7 cellular contexts compared by ENCODE assay signal in genomic region chr2:232313645-232314044, GRCh38.
DNase-seq lines count a peak whose midpoint lies in the region; ATAC-seq, FAIRE-seq and TF ChIP-seq lines count a peak whose summit lies in the region.
"Not testable (repeated sequence)": the region's sequence is repeated elsewhere in the genome, so short reads cannot be mapped to it uniquely, and the experiment has no call there.

No MANE protein-coding gene starts in this region.

- in situ Hi-C loops in HepG2 (cut with HindIII; ENCODE audit: extremely low pct_ligation_motif_present, low pct_unique_long_range_greater_than_20kb): not testable (repeated sequence)

- not testable (repeated sequence) for H3K9me3 ChIP-seq in CD8-positive, alpha-beta T cell (ENCODE audit: low read length); T-helper 17 cell (ENCODE audit: control insufficient read depth, low read length, poor library complexity, severe bottlenecking); sigmoid colon
- peaks cover 18% of the 10 kb centered on the region for H3K9me3 ChIP-seq in HepG2 (ENCODE audit: low read length)

- CTCF ChIA-PET in CD8-positive, alpha-beta T cell (lab: Charles Lee): interaction anchor here (0.9 to 11.6 kb wide), 3 partner anchors 11 to 389 kb away, joined by 5 to 104 read pairs (median 31); no protein-coding TSS in a partner anchor
- CTCF ChIA-PET in activated CD4-positive, alpha-beta memory T cell treated with anti-CD3 and anti-CD28 coated beads, Interleukin-2, amount 10 ng/mL, durations not matched to agents 7 days and 5 days (lab: Charles Lee); HepG2 (lab: Yijun Ruan, JAX; ENCODE audit: low intra/inter-chr PET ratio, low total read pairs): not testable (repeated sequence)

- H3K27ac Mint-ChIP-seq in CD8-positive, alpha-beta T cell: peak overlapping the region; percentile 77
- peak overlapping the region; percentile 53 for H3K27ac Mint-ChIP-seq in T-helper 17 cell
- H3K27ac Mint-ChIP-seq in activated CD4-positive, alpha-beta memory T cell treated with anti-CD3 and anti-CD28 coated beads, Interleukin-2, amount 10 ng/mL, durations not matched to agents 7 days and 5 days: peak overlapping the region; percentile 69
- H3K27ac Mint-ChIP-seq in activated T-helper 2 cell treated with anti-CD3 and anti-CD28 coated beads, Interferon-gamma antibody, Interleukin-2, Interleukin-4, amounts not matched to agents 10 μg/mL and 5 μg/mL and 100 μg/mL, durations not matched to agents 14 hours and 24 hours and 36 hours: peak overlapping the region; percentile 38
- H3K27ac Mint-ChIP-seq in activated naive CD8-positive, alpha-beta T cell treated with anti-CD3 and anti-CD28 coated beads, Interleukin-2, amount 10 ng/mL, durations not matched to agents 7 days and 5 days: peak overlapping the region; percentile 81

- H3K4me1 ChIP-seq in CD8-positive, alpha-beta T cell (ENCODE audit: insufficient read depth, low read length): peaks cover 99% of the 10 kb centered on the region
- not testable (repeated sequence) for H3K4me1 ChIP-seq in HepG2 (ENCODE audit: insufficient read depth, low read length); sigmoid colon

- peaks cover 95% of the 10 kb centered on the region for H3K4me1 Mint-ChIP-seq in CD8-positive, alpha-beta T cell (ENCODE audit: low read depth)
- H3K4me1 Mint-ChIP-seq in T-helper 17 cell: peaks cover 52% of the 10 kb centered on the region
- peaks cover 79% of the 10 kb centered on the region for H3K4me1 Mint-ChIP-seq in activated CD4-positive, alpha-beta memory T cell treated with anti-CD3 and anti-CD28 coated beads, Interleukin-2, amount 10 ng/mL, durations not matched to agents 7 days and 5 days
- H3K4me1 Mint-ChIP-seq in activated T-helper 2 cell treated with anti-CD3 and anti-CD28 coated beads, Interferon-gamma antibody, Interleukin-2, Interleukin-4, amounts not matched to agents 10 μg/mL and 5 μg/mL and 100 μg/mL, durations not matched to agents 14 hours and 24 hours and 36 hours (ENCODE audit: low read depth): peaks cover 66% of the 10 kb centered on the region
- peaks cover 80% of the 10 kb centered on the region for H3K4me1 Mint-ChIP-seq in activated naive CD8-positive, alpha-beta T cell treated with anti-CD3 and anti-CD28 coated beads, Interleukin-2, amount 10 ng/mL, durations not matched to agents 7 days and 5 days

- H2AFZ ChIP-seq in HepG2 (ENCODE audit: low read length): not testable (repeated sequence)

- not testable (repeated sequence) for H3K36me3 ChIP-seq in CD8-positive, alpha-beta T cell (ENCODE audit: insufficient read depth, low read length); HepG2 (replicated peaks in 1 of 2; ENCODE audit: control insufficient read depth in 1 of 2, insufficient read depth in 2 of 2, low read length in 2 of 2); sigmoid colon

- H3K36me3 Mint-ChIP-seq in CD8-positive, alpha-beta T cell; T-helper 17 cell (ENCODE audit: low read depth): not testable (repeated sequence)
- H3K36me3 Mint-ChIP-seq in activated CD4-positive, alpha-beta memory T cell treated with anti-CD3 and anti-CD28 coated beads, Interleukin-2, amount 10 ng/mL, durations not matched to agents 7 days and 5 days (ENCODE audit: low read depth): peaks cover 28% of the 10 kb centered on the region
- H3K36me3 Mint-ChIP-seq in activated T-helper 2 cell treated with anti-CD3 and anti-CD28 coated beads, Interferon-gamma antibody, Interleukin-2, Interleukin-4, amounts not matched to agents 10 μg/mL and 5 μg/mL and 100 μg/mL, durations not matched to agents 14 hours and 24 hours and 36 hours (ENCODE audit: low read depth): peaks cover 29% of the 10 kb centered on the region
- peaks cover 33% of the 10 kb centered on the region for H3K36me3 Mint-ChIP-seq in activated naive CD8-positive, alpha-beta T cell treated with anti-CD3 and anti-CD28 coated beads, Interleukin-2, amount 10 ng/mL, durations not matched to agents 7 days and 5 days

- TF ChIP-seq CTCF in CD8-positive, alpha-beta T cell (IDR thresholded peaks at IDR 0.05); HepG2 (CRISPR knock-in tag; IDR thresholded peaks at IDR 0.05); sigmoid colon (IDR thresholded peaks at IDR 0.05): not testable (repeated sequence)

- BruUV-seq in HepG2 (replicated peaks; lab: Mats Ljungman, UMichigan): not testable (repeated sequence)

- TF ChIP-seq POLR2A in HepG2 (IDR thresholded peaks at IDR 0.05; ENCODE audit: insufficient read depth in 1 of 2, low read depth in 2 of 2, low read length in 2 of 2); sigmoid colon (IDR thresholded peaks at IDR 0.05): not testable (repeated sequence)

- not testable (repeated sequence) for FAIRE-seq in HepG2 (lab: Jason Lieb, UNC)

- H3K27ac ChIP-seq in CD8-positive, alpha-beta T cell (ENCODE audit: low read depth, low read length); HepG2 (ENCODE audit: extremely low read length, insufficient read depth, low read length); sigmoid colon: not testable (repeated sequence)

- peak overlapping the region; percentile 26 for H3K4me3 Mint-ChIP-seq in CD8-positive, alpha-beta T cell
- peak overlapping the region; percentile 15 for H3K4me3 Mint-ChIP-seq in T-helper 17 cell
- H3K4me3 Mint-ChIP-seq in activated CD4-positive, alpha-beta memory T cell treated with anti-CD3 and anti-CD28 coated beads, Interleukin-2, amount 10 ng/mL, durations not matched to agents 7 days and 5 days; activated T-helper 2 cell treated with anti-CD3 and anti-CD28 coated beads, Interferon-gamma antibody, Interleukin-2, Interleukin-4, amounts not matched to agents 10 μg/mL and 5 μg/mL and 100 μg/mL, durations not matched to agents 14 hours and 24 hours and 36 hours (ENCODE audit: low read depth); activated naive CD8-positive, alpha-beta T cell treated with anti-CD3 and anti-CD28 coated beads, Interleukin-2, amount 10 ng/mL, durations not matched to agents 7 days and 5 days: not testable (repeated sequence)

- TF ChIP-seq RAD21 in HepG2 (CRISPR knock-in tag; IDR thresholded peaks at IDR 0.05): not testable (repeated sequence)

- intact Hi-C loops in CD8-positive, alpha-beta T cell (cut with DNase I, micrococcal nuclease): loop anchor here (2.0 to 10.0 kb wide), 2 partner anchors 13 to 709 kb away; no protein-coding TSS in a partner anchor
- intact Hi-C loops in activated T-helper 2 cell treated with anti-CD3 and anti-CD28 coated beads, Interferon-gamma antibody, Interleukin-2, Interleukin-4, amounts not matched to agents 10 μg/mL and 5 μg/mL and 100 μg/mL, durations not matched to agents 14 hours and 24 hours and 36 hours (cut with micrococcal nuclease); HepG2 (cut with micrococcal nuclease; ENCODE audit: unreplicated experiment); sigmoid colon (cut with DNase I): not testable (repeated sequence)

- not testable (repeated sequence) for ATAC-seq in CD8-positive, alpha-beta T cell; T-helper 17 cell; activated naive CD8-positive, alpha-beta T cell treated with anti-CD3 and anti-CD28 coated beads, Interleukin-2, amount 10 ng/mL, durations not matched to agents 7 days and 5 days (ENCODE audit: low read depth); HepG2

- not testable (repeated sequence) for H3K4me3 ChIP-seq in CD8-positive, alpha-beta T cell (ENCODE audit: low read depth, low read length); HepG2 (replicated peaks in 1 of 3; ENCODE audit: insufficient read depth in 1 of 3, low read depth in 2 of 3, low read length in 3 of 3); sigmoid colon

- not testable (repeated sequence) for H3K9ac ChIP-seq in HepG2 (ENCODE audit: insufficient read depth, low read depth, low read length)

- WGBS in HepG2 (ENCODE audit: low lambda C conversion rate): 92% methylated on average over 2 of the region's 2 CpGs
- WGBS in sigmoid colon, 2 donors: 99 to 100% methylated on average over 2 of the region's 2 CpGs

- DNase-seq in CD8-positive, alpha-beta T cell; T-helper 17 cell; activated CD4-positive, alpha-beta memory T cell treated with anti-CD3 and anti-CD28 coated beads, Interleukin-2, amount 10 ng/mL, durations not matched to agents 7 days and 5 days; activated T-helper 2 cell treated with anti-CD3 and anti-CD28 coated beads, Interferon-gamma antibody, Interleukin-2, Interleukin-4, amounts not matched to agents 10 μg/mL and 5 μg/mL and 100 μg/mL, durations not matched to agents 14 hours and 24 hours and 36 hours (ENCODE audit: low spot score); activated naive CD8-positive, alpha-beta T cell treated with anti-CD3 and anti-CD28 coated beads, Interleukin-2, amount 10 ng/mL, durations not matched to agents 7 days and 5 days; HepG2 (ENCODE audit: low spot score): not testable (repeated sequence)
- DNase-seq in sigmoid colon: peak; percentile 26

- not testable (repeated sequence) for H3K4me2 ChIP-seq in HepG2 (ENCODE audit: low read depth, low read length)

- H3K79me2 ChIP-seq in HepG2 (ENCODE audit: insufficient read depth, low read length): not testable (repeated sequence)

- POLR2A ChIA-PET in CD8-positive, alpha-beta T cell (lab: Charles Lee); HepG2 (lab: Yijun Ruan, JAX): not testable (repeated sequence)
- POLR2A ChIA-PET in activated CD4-positive, alpha-beta memory T cell treated with anti-CD3 and anti-CD28 coated beads, Interleukin-2, amount 10 ng/mL, durations not matched to agents 7 days and 5 days (lab: Charles Lee): interaction anchor here (2.5 kb wide), 1 partner anchor 24 kb away, joined by 8 read pairs; no protein-coding TSS in a partner anchor
- POLR2A ChIA-PET in activated naive CD8-positive, alpha-beta T cell treated with anti-CD3 and anti-CD28 coated beads, Interleukin-2, amount 10 ng/mL, durations not matched to agents 7 days and 5 days (lab: Charles Lee): interaction anchor here (0.9 to 2.5 kb wide), 2 partner anchors 14 to 352 kb away, joined by 3 to 21 read pairs; partner anchors contain the start of gene DIS3L2

- not testable (repeated sequence) for H3K27me3 Mint-ChIP-seq in CD8-positive, alpha-beta T cell (ENCODE audit: low read depth); T-helper 17 cell; activated CD4-positive, alpha-beta memory T cell treated with anti-CD3 and anti-CD28 coated beads, Interleukin-2, amount 10 ng/mL, durations not matched to agents 7 days and 5 days; activated T-helper 2 cell treated with anti-CD3 and anti-CD28 coated beads, Interferon-gamma antibody, Interleukin-2, Interleukin-4, amounts not matched to agents 10 μg/mL and 5 μg/mL and 100 μg/mL, durations not matched to agents 14 hours and 24 hours and 36 hours (ENCODE audit: low read depth); activated naive CD8-positive, alpha-beta T cell treated with anti-CD3 and anti-CD28 coated beads, Interleukin-2, amount 10 ng/mL, durations not matched to agents 7 days and 5 days

- not testable (repeated sequence) for H4K20me1 ChIP-seq in HepG2 (ENCODE audit: insufficient read depth, low read length)

- not testable (repeated sequence) for TF ChIP-seq EP300 in HepG2 (IDR thresholded peaks at IDR 0.05; ENCODE audit: low read depth in 2 of 2, low read length in 2 of 2); HepG2 (CRISPR knock-in tag; IDR thresholded peaks at IDR 0.05; ENCODE audit: borderline replicate concordance); sigmoid colon (IDR thresholded peaks at IDR 0.05)

- H3K27me3 ChIP-seq in CD8-positive, alpha-beta T cell (ENCODE audit: insufficient read depth, low read length); HepG2 (ENCODE audit: control insufficient read depth in 1 of 2, insufficient read depth in 2 of 2, low read length in 2 of 2); sigmoid colon: not testable (repeated sequence)

- H3K9me3 Mint-ChIP-seq in CD8-positive, alpha-beta T cell; activated naive CD8-positive, alpha-beta T cell treated with anti-CD3 and anti-CD28 coated beads, Interleukin-2, amount 10 ng/mL, durations not matched to agents 7 days and 5 days: not testable (repeated sequence)
- peaks cover 13% of the 10 kb centered on the region for H3K9me3 Mint-ChIP-seq in activated CD4-positive, alpha-beta memory T cell treated with anti-CD3 and anti-CD28 coated beads, Interleukin-2, amount 10 ng/mL, durations not matched to agents 7 days and 5 days
- H3K9me3 Mint-ChIP-seq in activated T-helper 2 cell treated with anti-CD3 and anti-CD28 coated beads, Interferon-gamma antibody, Interleukin-2, Interleukin-4, amounts not matched to agents 10 μg/mL and 5 μg/mL and 100 μg/mL, durations not matched to agents 14 hours and 24 hours and 36 hours: peaks cover 23% of the 10 kb centered on the region
